ENCODE assay signal across 10 cellular contexts in the genomic region with DNA sequence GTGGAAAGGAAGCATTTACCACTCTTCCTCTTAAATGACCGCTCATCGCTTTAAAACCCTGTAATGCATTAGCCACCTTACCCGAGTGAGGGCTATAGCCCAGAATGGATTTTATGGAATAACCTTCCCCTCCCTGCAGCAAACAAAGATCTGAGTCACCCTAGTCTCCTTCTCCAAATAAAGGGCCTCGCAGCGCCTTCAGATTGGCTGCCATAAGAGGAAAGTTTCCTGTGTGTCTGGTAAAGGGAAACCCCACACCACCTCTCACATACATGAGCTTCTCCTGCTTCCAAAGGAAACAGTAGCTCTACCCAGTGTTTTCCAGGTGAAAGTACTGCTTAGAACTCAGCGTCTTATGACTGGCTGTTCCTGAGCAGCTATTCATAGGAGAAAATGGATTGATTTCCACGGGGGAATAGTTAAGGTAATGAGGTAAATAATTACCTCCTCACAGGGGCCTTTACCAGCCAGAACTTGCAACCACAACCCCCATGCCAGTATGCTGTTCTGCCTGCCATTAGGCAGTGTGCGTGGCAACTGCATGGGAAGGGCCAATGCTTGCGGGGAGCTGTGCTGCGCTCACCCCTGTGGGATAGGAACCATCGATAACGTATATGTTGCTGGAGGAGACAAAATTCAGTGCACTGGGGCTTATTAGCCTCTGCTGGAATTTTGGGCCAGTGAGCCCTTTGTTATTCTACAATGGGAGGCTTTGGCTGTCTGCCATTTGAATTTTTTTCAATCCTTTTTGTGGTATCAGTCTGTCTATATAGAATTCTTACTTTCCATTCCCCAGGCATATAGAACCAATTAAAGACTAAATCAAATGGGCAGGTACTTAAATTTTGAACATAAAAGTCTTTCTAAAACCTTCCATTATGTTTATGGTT. TPM values are rescaled to one million over a fixed set of nuclear protein-coding genes. Genes with fewer than 3 reads are reported as not detected.
DNase-seq lines count a peak whose midpoint lies in the region; ATAC-seq, FAIRE-seq and TF ChIP-seq lines count a peak whose summit lies in the region.
"Had no signal": no experiment of that assay in that cellular context is flagged by ENCODE, and none has a peak within 500 bp of the region (broad histone marks: within the 10 kb centered on the region; RNA-seq: fewer than 3 reads in every experiment).

No MANE protein-coding gene starts in this region.

- POLR2A ChIA-PET in A549 (lab: Yijun Ruan, JAX), result no interaction called here

- TF ChIP-seq CTCF in A549 (IDR thresholded peaks at IDR 0.05), result no peak

- H3K27ac ChIP-seq in A549 (peak overlapping the region; percentile 55 to 84; a peak in 5 of 6 replicates), epithelial cell of prostate (peak overlapping the region; percentile 36), mucosa of rectum (ENCODE audit: low read depth in 2 of 2, low read length in 2 of 2) (peak overlapping the region; percentile 29 to 39)

- H3K4me3 ChIP-seq in A549, result no peak overlapping the region
- no peak overlapping the region for H3K4me3 ChIP-seq in MG63
- H3K4me3 ChIP-seq in mucosa of rectum (ENCODE audit: low read length in 2 of 2), result no peak overlapping the region

- peaks cover 42% of the 10 kb centered on the region for H3K36me3 ChIP-seq in MG63
- peaks cover 47 to 49% of the 10 kb centered on the region in 2 donors for H3K36me3 ChIP-seq in mucosa of rectum (ENCODE audit: control insufficient read depth in 2 of 2, insufficient read depth in 2 of 2, low read length in 2 of 2)

- TF ChIP-seq POLR2A in A549 (IDR thresholded peaks at IDR 0.05; ENCODE audit: low read length), result no peak

- TF ChIP-seq EP300 in A549 (IDR thresholded peaks at IDR 0.05), result no peak

- peak overlapping the region; percentile 59 for H3K4me2 ChIP-seq in A549

- no peak for FAIRE-seq in A549 (lab: Jason Lieb, UNC)

- peaks cover 18% of the 10 kb centered on the region for H3K4me1 ChIP-seq in A549
- peaks cover 9 to 12% of the 10 kb centered on the region in 2 donors for H3K4me1 ChIP-seq in mucosa of rectum (ENCODE audit: control insufficient read depth in 2 of 2, insufficient read depth in 2 of 2, low read length in 2 of 2)

- H3K27me3 ChIP-seq in MG63 (no peaks in the 10 kb centered on the region), mucosa of rectum (ENCODE audit: control insufficient read depth in 2 of 2, insufficient read depth in 2 of 2, low read length in 2 of 2) (no peaks in the 10 kb centered on the region)

- no peak for TF ChIP-seq RAD21 in A549 (conservative IDR thresholded peaks at IDR 0.05 in 1 of 2, IDR thresholded peaks at IDR 0.05 in 1 of 2)

- H3K9me3 ChIP-seq in A549, result no peaks in the 10 kb centered on the region
- no peaks in the 10 kb centered on the region for H3K9me3 ChIP-seq in MG63
- no peaks in the 10 kb centered on the region for H3K9me3 ChIP-seq in mucosa of rectum (ENCODE audit: control insufficient read depth in 2 of 2, low read length in 2 of 2)

- CTCF ChIA-PET in A549 (lab: Yijun Ruan, JAX), result interaction anchor here (1.7 kb wide), 1 partner anchor 114 kb away, joined by 4 read pairs; no protein-coding TSS in a partner anchor

- H3K9ac ChIP-seq in mucosa of rectum (ENCODE audit: low read depth in 1 of 2, low read length in 2 of 2), result no peak overlapping the region

- ATAC-seq in A549, result peak; percentile 85 to 92
- no peak for ATAC-seq in GM21360 (IDR thresholded peaks at IDR 0.05; ENCODE audit: unreplicated experiment)
- no peak for ATAC-seq in GM21825 (IDR thresholded peaks at IDR 0.05; ENCODE audit: unreplicated experiment)
- ATAC-seq: activated CD4-positive, CD25-positive, alpha-beta regulatory T cell treated with anti-CD3 and anti-CD28 coated beads, Interleukin-2, amount 50 U/mL, for 24 hours had no signal

- WGBS in A549 (ENCODE audit: missing lambda C conversion rate), result 36% methylated on average over 10 of the region's 12 CpGs

- peak in 1 of 2 experiments; percentile 59 for DNase-seq in A549 (ENCODE audit: low read depth in 1 of 2, low spot score in 1 of 2)
- peak; percentile 78 for DNase-seq in MG63
- DNase-seq in epithelial cell of prostate (ENCODE audit: low read depth, low spot score), result peak; percentile 36
- no peak for DNase-seq in cerebellar cortex (ENCODE audit: low spot score)
- DNase-seq in OCI-M1 (lab: John Stamatoyannopoulos, UW), result no peak
- DNase-seq: NCI-H524 had no signal

TF ChIP-seq in A549, 52 proteins besides CTCF, POLR2A, EP300 and RAD21:
- no peak for TF ChIP-seq BHLHE40 (IDR thresholded peaks at IDR 0.05; ENCODE audit: low read depth, low read length)
- no peak for TF ChIP-seq ZC3H11A (IDR thresholded peaks at IDR 0.05)

RNA-seq across cellular contexts. Expression of gene PPP2R1B, which starts 47.5 kb away (rescaled TPM):
- polyA plus RNA-seq in A549 (2011; rRNA removed) (24.7 and 26.3 TPM in 2 replicates), A549 (2017; fragmentation: RNase III; extraction: RNeasy Plus Mini Kit Qiagen cat#74134 plus additional on column Dnase treatment) (16.9 to 18.6 TPM (median 17.9 TPM) in 3 replicates)
- 10.4 and 10.6 TPM in 2 replicates for polyA plus RNA-seq in A549 (2012; cell fraction: cytosol; rRNA removed)
- polyA plus RNA-seq in A549 (2012; cell fraction: nucleus; rRNA removed), result 7.3 and 11.7 TPM in 2 replicates
- 28.0 and 31.2 TPM in 2 replicates for polyA minus RNA-seq in A549 (2011; rRNA and poly(A)+ RNA removed)
- total RNA-seq in MG63 (2014; rRNA removed; shearing (Covaris generic); ENCODE audit: low replicate concordance), result 16.1 TPM in 2 replicates

Comparison
In these comparisons a context has a peak if more than half of its experiments do, and no peak if none do; other contexts are left out.
1. ATAC-seq: peak in A549 (2 of 2); none in GM21360 (single experiment) and GM21825 (single experiment).
2. DNase-seq: peak in MG63 (single experiment) and epithelial cell of prostate (single experiment); none in cerebellar cortex (single experiment) and OCI-M1 (single experiment).
3. Peak in every context shown above with its lines, with median percentiles within 50 percentile points of each other: H3K27ac ChIP-seq.